In genomic region chr20:60073504-60073903, GRCh38 we compare ENCODE assay signal across 26 cellular contexts.
"Had no signal": no experiment of that assay in that cellular context is flagged by ENCODE, and none has a peak within 500 bp of the region (broad histone marks: within the 10 kb centered on the region; RNA-seq: fewer than 3 reads in every experiment).

No MANE protein-coding gene starts in this region.

- DNase-seq: colonic mucosa; cortex of kidney; dermis blood vessel endothelial cell; dorsolateral prefrontal cortex; effector CD4-positive, alpha-beta T cell; effector CD8-positive, alpha-beta T cell; effector memory CD4-positive, alpha-beta T cell; effector memory CD8-positive, alpha-beta T cell; erythroblast; esophagus squamous epithelium; foreskin fibroblast; foreskin keratinocyte; foreskin melanocyte; gastrocnemius medialis; glutamatergic neuron; heart left ventricle; heart right ventricle had no signal

- H3K9me3 ChIP-seq: colonic mucosa, esophagus squamous epithelium, gastrocnemius medialis had no signal

- FAIRE-seq: colon, endometrium, endothelial cell of umbilical vein, frontal cortex had no signal

- H3K36me3 ChIP-seq: colonic mucosa, esophagus muscularis mucosa, esophagus squamous epithelium, gastrocnemius medialis, gastroesophageal sphincter, heart left ventricle, heart right ventricle had no signal

- H3K4me3 ChIP-seq: colonic mucosa, coronary artery, dorsolateral prefrontal cortex, esophagus muscularis mucosa, esophagus squamous epithelium, gastrocnemius medialis, gastroesophageal sphincter, heart left ventricle, heart right ventricle had no signal

- H3K27me3 ChIP-seq: colonic mucosa, gastrocnemius medialis, heart left ventricle had no signal

- ATAC-seq: effector memory CD8-positive, alpha-beta T cell; esophagus mucosa; foreskin keratinocyte; gastrocnemius medialis; gastroesophageal sphincter; heart left ventricle; heart right ventricle had no signal

- H3K4me1 ChIP-seq: colonic mucosa, esophagus squamous epithelium, foreskin keratinocyte, gastrocnemius medialis, gastroesophageal sphincter had no signal

- H3K27ac ChIP-seq: colonic mucosa, coronary artery, dorsolateral prefrontal cortex, epithelial cell of prostate, esophagus muscularis mucosa, esophagus squamous epithelium, foreskin keratinocyte, gastrocnemius medialis, gastroesophageal sphincter, heart left ventricle, heart right ventricle had no signal
